ENCODE assay signal across 34 cellular contexts in genomic region chr1:219419860-219420259, GRCh38.
"Had no signal": no experiment of that assay in that cellular context is flagged by ENCODE, and none has a peak within 500 bp of the region (broad histone marks: within the 10 kb centered on the region; RNA-seq: fewer than 3 reads in every experiment).

No MANE protein-coding gene starts in this region.

- H3K27me3 ChIP-seq: cardiac muscle cell, Peyer's patch, SJSA1 had no signal

- H3K36me3 ChIP-seq: cardiac muscle cell, Peyer's patch, SJSA1 had no signal

- H3K9me3 ChIP-seq: Peyer's patch, SJSA1, SK-N-SH had no signal

- ATAC-seq: activated naive CD4-positive, alpha-beta T cell treated with anti-CD3 and anti-CD28 coated beads, Interleukin-2, amount 50 U/mL, for 72 hours; activated T-cell treated with anti-CD3 and anti-CD28 coated beads, Interleukin-2, amount 50 U/mL, for 4 hours; PC-3; T-cell; T-helper 17 cell had no signal

- H3K4me1 ChIP-seq: Peyer's patch had no signal

- H3K4me3 ChIP-seq: cardiac muscle cell, Peyer's patch, SJSA1 had no signal

- H3K27ac ChIP-seq: cardiac muscle cell, KMS-11, Peyer's patch, SJSA1, VCaP had no signal

- H3K4me2 ChIP-seq: KMS-11, SK-N-SH had no signal

- H3K9ac ChIP-seq: KMS-11, SK-N-SH had no signal

- DNase-seq: activated B cell treated with CpG ODN at 0.5 μM for 24 hours; activated CD4-positive, alpha-beta memory T cell treated with anti-CD3 and anti-CD28 coated beads for 36 hours; activated CD4-positive, alpha-beta T cell treated with anti-CD3 and anti-CD28 coated beads for 4 hours; activated CD4-positive, alpha-beta T cell treated with anti-CD3 and anti-CD28 coated beads, Interleukin-2, amount 50 U/mL, for 1 hour; activated CD4-positive, CD25-positive, alpha-beta regulatory T cell treated with anti-CD3 and anti-CD28 coated beads, Interleukin-2, amount 50 U/mL, for 72 hours; activated CD8-positive, alpha-beta memory T cell treated with anti-CD3 and anti-CD28 coated beads, Interleukin-2, amount 50 U/mL, for 4 hours; activated gamma-delta T cell treated with Interleukin-2 at 50 U/mL for 16 hours; activated naive CD4-positive, alpha-beta T cell treated with anti-CD3 and anti-CD28 coated beads for 36 hours; activated T-cell treated with anti-CD3 and anti-CD28 coated beads for 4 hours; activated T-cell treated with anti-CD3 and anti-CD28 coated beads, Interleukin-2, amount 50 U/mL, for 4 hours; aorta; NCI-H1092 treated with DMSO at 0.1 percent for 48 hours; NCI-H1417; NCI-H146; NCI-H187; NCI-H2029 treated with DMSO at 0.1 percent for 48 hours; NCI-H2107; NCI-H2171; NCI-H510A; NCI-H526; NCI-H748 treated with DMSO at 0.1 percent for 48 hours; NK-92 treated with Interleukin-12 subunit alpha and Interleukin-12 subunit beta, amount 100 ng/mL, for 24 hours; PC-3; Peyer's patch; RPMI8226; SHP77 treated with DMSO at 0.1 percent for 48 hours; SK-N-SH; T-cell; T-helper 17 cell had no signal
